ENCODE assay signal across 8 cellular contexts in the genomic region with DNA sequence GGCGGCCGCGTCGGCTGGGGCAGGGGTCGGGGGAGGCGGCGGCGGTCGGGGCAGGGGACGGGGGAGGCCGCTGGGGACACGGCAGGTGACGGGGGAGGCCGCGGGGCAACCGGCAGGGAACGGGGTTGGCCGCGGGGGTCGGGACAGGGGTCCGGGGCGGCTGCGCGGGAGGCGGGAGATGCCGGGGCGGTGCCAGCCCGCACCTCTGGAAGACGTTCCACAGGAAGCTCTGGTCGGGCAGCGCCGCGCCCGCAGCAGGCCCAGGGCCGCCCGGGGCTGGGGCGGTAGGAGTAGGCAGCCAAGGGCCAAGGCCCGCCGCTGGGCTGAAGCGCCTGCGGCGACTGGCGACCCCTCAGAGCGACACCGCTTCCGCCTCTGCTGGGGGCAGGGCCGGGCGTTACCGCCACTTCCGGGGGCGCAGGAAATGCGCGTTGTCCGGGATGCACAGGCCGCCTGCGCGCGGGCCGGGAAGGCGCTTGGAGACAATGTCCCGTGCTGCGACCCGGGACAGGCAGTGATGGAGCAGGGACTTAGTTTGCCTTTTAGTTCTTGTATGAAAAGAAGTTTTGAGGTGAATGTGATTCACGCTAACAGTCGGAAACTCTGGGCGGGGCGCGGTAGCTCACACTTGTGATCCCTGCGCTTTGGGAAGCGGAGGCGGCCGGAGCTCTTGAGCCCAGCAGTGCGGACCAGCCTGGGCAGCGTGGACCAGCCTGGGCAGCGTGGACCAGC.
DNase-seq lines count a peak whose midpoint lies in the region; ATAC-seq, FAIRE-seq and TF ChIP-seq lines count a peak whose summit lies in the region.

No MANE protein-coding gene starts in this region.

- peak overlapping the region; percentile 91 for H3K27ac Mint-ChIP-seq in progenitor cell of endocrine pancreas

- H3K4me3 Mint-ChIP-seq in progenitor cell of endocrine pancreas (ENCODE audit: low read depth): peak overlapping the region; percentile 90

- H3K36me3 ChIP-seq in ES-I3 (ENCODE audit: insufficient read depth, low read length) (no peaks in the 10 kb centered on the region), MG63 (peaks cover 16% of the 10 kb centered on the region), SU-DHL-6 (ENCODE audit: low read length) (no peaks in the 10 kb centered on the region)

- no peak for DNase-seq in H54 (ENCODE audit: insufficient read length, low spot score)
- DNase-seq in MG63: peak; percentile 92
- peak; percentile 90 for DNase-seq in left ventricle myocardium superior
- DNase-seq in progenitor cell of endocrine pancreas (ENCODE audit: low spot score, unreplicated experiment): peak; percentile 70
- DNase-seq in ureter (ENCODE audit: low spot score): peak; percentile 88

- H3K9me2 ChIP-seq in SU-DHL-6 (replicated peaks; ENCODE audit: insufficient read depth, low read length): no peaks in the 10 kb centered on the region

- intact Hi-C loops in left ventricle myocardium superior (cut with micrococcal nuclease): no loop called here

- H4K20me1 ChIP-seq in SU-DHL-6 (ENCODE audit: low read depth, low read length): no peaks in the 10 kb centered on the region

- H3K9me3 ChIP-seq in ES-I3 (ENCODE audit: control insufficient read depth, insufficient read depth, low read length): no peaks in the 10 kb centered on the region
- H3K9me3 ChIP-seq in MG63: no peaks in the 10 kb centered on the region
- H3K9me3 ChIP-seq in SU-DHL-6 (ENCODE audit: insufficient read depth, low read length): no peaks in the 10 kb centered on the region

- H3K9ac ChIP-seq in ES-I3 (ENCODE audit: low read depth, low read length) (peak overlapping the region; percentile 80), SU-DHL-6 (ENCODE audit: low read length) (peak overlapping the region; percentile 80)

- no peaks in the 10 kb centered on the region for H3K9me3 Mint-ChIP-seq in progenitor cell of endocrine pancreas (ENCODE audit: low read depth)

- H3K27ac ChIP-seq in SU-DHL-6 (ENCODE audit: low read depth, low read length) (peak overlapping the region; percentile 53), adipose tissue (ENCODE audit: low read depth, low read length) (peak overlapping the region; percentile 61)

- peak; percentile 68 for TF ChIP-seq POLR2A in H54 (IDR thresholded peaks at IDR 0.05; ENCODE audit: low read depth, low read length)

- H2AFZ ChIP-seq in SU-DHL-6 (ENCODE audit: low read depth, low read length, severe bottlenecking): peak overlapping the region; percentile 99

- H3K36me3 Mint-ChIP-seq in progenitor cell of endocrine pancreas (ENCODE audit: insufficient read depth): peaks cover 1% of the 10 kb centered on the region

- no peaks in the 10 kb centered on the region for H3K27me3 ChIP-seq in MG63
- H3K27me3 ChIP-seq in SU-DHL-6 (ENCODE audit: low read length): no peaks in the 10 kb centered on the region

- H3K4me1 ChIP-seq in ES-I3 (ENCODE audit: insufficient read depth, low read length): no peaks in the 10 kb centered on the region

- peaks cover 16% of the 10 kb centered on the region for H3K4me1 Mint-ChIP-seq in progenitor cell of endocrine pancreas (ENCODE audit: low read depth)

- no peaks in the 10 kb centered on the region for H3K79me2 ChIP-seq in SU-DHL-6 (ENCODE audit: insufficient read depth, low read length)

- peak; percentile 99 for ATAC-seq in left ventricle myocardium superior

- TF ChIP-seq CTCF in SU-DHL-6 (IDR thresholded peaks at IDR 0.05; ENCODE audit: insufficient read depth, low read length, poor library complexity, severe bottlenecking) (no peak), progenitor cell of endocrine pancreas (IDR thresholded peaks at IDR 0.05; ENCODE audit: unreplicated experiment) (no peak)

- H3K27me3 Mint-ChIP-seq in progenitor cell of endocrine pancreas: no peaks in the 10 kb centered on the region

- H3F3A ChIP-seq in SU-DHL-6 (ENCODE audit: insufficient read depth): no peaks in the 10 kb centered on the region

- peak overlapping the region; percentile 85 for H3K4me2 ChIP-seq in SU-DHL-6 (ENCODE audit: low read depth, low read length, poor library complexity, severe bottlenecking)

- peak overlapping the region; percentile 80 for H3K4me3 ChIP-seq in MG63
- peak overlapping the region; percentile 67 for H3K4me3 ChIP-seq in SU-DHL-6 (ENCODE audit: insufficient read depth, low read length, poor library complexity, severe bottlenecking)

- 1% methylated on average over 52 to 75 of the region's 75 CpGs for WGBS in adipose tissue, 3 donors

- no peak for FAIRE-seq in H54 (lab: Jason Lieb, UNC)
